Comparison of ENCODE assay signal across 1 cellular context in the genomic region with DNA sequence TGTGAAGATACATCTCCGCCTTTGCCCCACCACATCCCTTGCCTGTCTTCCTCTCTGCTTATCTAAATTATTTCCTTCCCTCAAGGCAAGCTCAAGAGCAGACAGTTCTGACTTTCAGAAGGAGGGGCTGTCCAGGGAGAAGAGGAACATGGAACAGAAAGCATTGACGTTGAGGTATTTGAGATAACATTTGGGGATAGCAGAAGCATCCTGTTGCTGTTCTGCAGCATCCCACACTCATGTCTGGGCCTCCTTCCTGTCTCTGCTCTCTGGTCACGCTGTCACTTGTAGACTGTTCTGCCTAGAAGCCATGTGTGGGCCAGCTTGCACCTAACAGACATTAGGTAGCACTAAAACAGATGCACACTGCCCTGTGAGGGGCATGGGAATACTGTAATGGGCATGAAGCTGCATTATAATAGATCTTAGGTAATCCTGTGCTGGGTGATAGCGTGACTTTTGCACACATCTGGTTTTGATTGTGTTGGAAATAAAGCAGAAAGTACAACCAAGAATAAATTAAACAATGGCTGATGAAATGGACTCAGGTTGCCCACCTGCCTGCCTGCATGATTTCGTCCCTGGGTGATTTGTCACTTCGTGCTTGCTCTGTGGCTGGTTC.
TF ChIP-seq lines count a peak whose summit lies in the region.

No MANE protein-coding gene starts in this region.

TF ChIP-seq in GM23338, 12 proteins besides CTCF, POLR2A, EP300 and RAD21 (continued from another document):
- TF ChIP-seq, protein P1, sequence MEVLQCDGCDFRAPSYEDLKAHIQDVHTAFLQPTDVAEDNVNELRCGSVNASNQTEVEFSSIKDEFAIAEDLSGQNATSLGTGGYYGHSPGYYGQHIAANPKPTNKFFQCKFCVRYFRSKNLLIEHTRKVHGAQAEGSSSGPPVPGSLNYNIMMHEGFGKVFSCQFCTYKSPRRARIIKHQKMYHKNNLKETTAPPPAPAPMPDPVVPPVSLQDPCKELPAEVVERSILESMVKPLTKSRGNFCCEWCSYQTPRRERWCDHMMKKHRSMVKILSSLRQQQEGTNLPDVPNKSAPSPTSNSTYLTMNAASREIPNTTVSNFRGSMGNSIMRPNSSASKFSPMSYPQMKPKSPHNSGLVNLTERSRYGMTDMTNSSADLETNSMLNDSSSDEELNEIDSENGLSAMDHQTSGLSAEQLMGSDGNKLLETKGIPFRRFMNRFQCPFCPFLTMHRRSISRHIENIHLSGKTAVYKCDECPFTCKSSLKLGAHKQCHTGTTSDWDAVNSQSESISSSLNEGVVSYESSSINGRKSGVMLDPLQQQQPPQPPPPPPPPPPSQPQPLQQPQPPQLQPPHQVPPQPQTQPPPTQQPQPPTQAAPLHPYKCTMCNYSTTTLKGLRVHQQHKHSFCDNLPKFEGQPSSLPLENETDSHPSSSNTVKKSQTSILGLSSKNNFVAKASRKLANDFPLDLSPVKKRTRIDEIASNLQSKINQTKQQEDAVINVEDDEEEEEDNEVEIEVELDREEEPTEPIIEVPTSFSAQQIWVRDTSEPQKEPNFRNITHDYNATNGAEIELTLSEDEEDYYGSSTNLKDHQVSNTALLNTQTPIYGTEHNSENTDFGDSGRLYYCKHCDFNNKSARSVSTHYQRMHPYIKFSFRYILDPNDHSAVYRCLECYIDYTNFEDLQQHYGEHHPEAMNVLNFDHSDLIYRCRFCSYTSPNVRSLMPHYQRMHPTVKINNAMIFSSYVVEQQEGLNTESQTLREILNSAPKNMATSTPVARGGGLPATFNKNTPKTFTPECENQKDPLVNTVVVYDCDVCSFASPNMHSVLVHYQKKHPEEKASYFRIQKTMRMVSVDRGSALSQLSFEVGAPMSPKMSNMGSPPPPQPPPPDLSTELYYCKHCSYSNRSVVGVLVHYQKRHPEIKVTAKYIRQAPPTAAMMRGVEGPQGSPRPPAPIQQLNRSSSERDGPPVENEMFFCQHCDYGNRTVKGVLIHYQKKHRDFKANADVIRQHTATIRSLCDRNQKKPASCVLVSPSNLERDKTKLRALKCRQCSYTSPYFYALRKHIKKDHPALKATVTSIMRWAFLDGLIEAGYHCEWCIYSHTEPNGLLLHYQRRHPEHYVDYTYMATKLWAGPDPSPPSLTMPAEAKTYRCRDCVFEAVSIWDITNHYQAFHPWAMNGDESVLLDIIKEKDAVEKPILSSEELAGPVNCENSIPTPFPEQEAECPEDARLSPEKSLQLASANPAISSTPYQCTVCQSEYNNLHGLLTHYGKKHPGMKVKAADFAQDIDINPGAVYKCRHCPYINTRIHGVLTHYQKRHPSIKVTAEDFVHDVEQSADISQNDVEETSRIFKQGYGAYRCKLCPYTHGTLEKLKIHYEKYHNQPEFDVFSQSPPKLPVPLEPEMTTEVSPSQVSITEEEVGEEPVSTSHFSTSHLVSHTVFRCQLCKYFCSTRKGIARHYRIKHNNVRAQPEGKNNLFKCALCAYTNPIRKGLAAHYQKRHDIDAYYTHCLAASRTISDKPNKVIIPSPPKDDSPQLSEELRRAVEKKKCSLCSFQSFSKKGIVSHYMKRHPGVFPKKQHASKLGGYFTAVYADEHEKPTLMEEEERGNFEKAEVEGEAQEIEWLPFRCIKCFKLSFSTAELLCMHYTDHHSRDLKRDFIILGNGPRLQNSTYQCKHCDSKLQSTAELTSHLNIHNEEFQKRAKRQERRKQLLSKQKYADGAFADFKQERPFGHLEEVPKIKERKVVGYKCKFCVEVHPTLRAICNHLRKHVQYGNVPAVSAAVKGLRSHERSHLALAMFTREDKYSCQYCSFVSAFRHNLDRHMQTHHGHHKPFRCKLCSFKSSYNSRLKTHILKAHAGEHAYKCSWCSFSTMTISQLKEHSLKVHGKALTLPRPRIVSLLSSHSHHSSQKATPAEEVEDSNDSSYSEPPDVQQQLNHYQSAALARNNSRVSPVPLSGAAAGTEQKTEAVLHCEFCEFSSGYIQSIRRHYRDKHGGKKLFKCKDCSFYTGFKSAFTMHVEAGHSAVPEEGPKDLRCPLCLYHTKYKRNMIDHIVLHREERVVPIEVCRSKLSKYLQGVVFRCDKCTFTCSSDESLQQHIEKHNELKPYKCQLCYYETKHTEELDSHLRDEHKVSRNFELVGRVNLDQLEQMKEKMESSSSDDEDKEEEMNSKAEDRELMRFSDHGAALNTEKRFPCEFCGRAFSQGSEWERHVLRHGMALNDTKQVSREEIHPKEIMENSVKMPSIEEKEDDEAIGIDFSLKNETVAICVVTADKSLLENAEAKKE (CRISPR knock-in tag; IDR thresholded peaks at IDR 0.05), result no peak
- no peak for TF ChIP-seq EZH2phosphoT487 (IDR thresholded peaks at IDR 0.05; ENCODE audit: unreplicated experiment)
- TF ChIP-seq STAT1 (IDR thresholded peaks at IDR 0.05; ENCODE audit: unreplicated experiment), result no peak
- TF ChIP-seq JUNB (IDR thresholded peaks at IDR 0.05; ENCODE audit: unreplicated experiment), result no peak
- no peak for TF ChIP-seq CREB1 (CRISPR knock-in tag; IDR thresholded peaks at IDR 0.05; ENCODE audit: low read depth)
- no peak for TF ChIP-seq ZNF331 (CRISPR knock-in tag; IDR thresholded peaks at IDR 0.05; ENCODE audit: low read depth)
- TF ChIP-seq, protein P2, sequence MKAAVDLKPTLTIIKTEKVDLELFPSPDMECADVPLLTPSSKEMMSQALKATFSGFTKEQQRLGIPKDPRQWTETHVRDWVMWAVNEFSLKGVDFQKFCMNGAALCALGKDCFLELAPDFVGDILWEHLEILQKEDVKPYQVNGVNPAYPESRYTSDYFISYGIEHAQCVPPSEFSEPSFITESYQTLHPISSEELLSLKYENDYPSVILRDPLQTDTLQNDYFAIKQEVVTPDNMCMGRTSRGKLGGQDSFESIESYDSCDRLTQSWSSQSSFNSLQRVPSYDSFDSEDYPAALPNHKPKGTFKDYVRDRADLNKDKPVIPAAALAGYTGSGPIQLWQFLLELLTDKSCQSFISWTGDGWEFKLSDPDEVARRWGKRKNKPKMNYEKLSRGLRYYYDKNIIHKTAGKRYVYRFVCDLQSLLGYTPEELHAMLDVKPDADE (IDR thresholded peaks at IDR 0.05), result no peak
- TF ChIP-seq, protein P3, sequence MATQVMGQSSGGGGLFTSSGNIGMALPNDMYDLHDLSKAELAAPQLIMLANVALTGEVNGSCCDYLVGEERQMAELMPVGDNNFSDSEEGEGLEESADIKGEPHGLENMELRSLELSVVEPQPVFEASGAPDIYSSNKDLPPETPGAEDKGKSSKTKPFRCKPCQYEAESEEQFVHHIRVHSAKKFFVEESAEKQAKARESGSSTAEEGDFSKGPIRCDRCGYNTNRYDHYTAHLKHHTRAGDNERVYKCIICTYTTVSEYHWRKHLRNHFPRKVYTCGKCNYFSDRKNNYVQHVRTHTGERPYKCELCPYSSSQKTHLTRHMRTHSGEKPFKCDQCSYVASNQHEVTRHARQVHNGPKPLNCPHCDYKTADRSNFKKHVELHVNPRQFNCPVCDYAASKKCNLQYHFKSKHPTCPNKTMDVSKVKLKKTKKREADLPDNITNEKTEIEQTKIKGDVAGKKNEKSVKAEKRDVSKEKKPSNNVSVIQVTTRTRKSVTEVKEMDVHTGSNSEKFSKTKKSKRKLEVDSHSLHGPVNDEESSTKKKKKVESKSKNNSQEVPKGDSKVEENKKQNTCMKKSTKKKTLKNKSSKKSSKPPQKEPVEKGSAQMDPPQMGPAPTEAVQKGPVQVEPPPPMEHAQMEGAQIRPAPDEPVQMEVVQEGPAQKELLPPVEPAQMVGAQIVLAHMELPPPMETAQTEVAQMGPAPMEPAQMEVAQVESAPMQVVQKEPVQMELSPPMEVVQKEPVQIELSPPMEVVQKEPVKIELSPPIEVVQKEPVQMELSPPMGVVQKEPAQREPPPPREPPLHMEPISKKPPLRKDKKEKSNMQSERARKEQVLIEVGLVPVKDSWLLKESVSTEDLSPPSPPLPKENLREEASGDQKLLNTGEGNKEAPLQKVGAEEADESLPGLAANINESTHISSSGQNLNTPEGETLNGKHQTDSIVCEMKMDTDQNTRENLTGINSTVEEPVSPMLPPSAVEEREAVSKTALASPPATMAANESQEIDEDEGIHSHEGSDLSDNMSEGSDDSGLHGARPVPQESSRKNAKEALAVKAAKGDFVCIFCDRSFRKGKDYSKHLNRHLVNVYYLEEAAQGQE (IDR thresholded peaks at IDR 0.05; ENCODE audit: unreplicated experiment), result no peak
- no peak for TF ChIP-seq EZH2 (IDR thresholded peaks at IDR 0.05; ENCODE audit: low read depth, unreplicated experiment)
